Comparison of ENCODE assay signal across 15 cellular contexts in genomic region chr5:176775409-176775808, GRCh38. TPM values are rescaled to one million over a fixed set of nuclear protein-coding genes. Genes with fewer than 3 reads are reported as not detected.
"Had no signal": no experiment of that assay in that cellular context is flagged by ENCODE, and none has a peak within 500 bp of the region (broad histone marks: within the 10 kb centered on the region; RNA-seq: fewer than 3 reads in every experiment).

No MANE protein-coding gene starts in this region.

- H2AFZ ChIP-seq: hepatocyte had no signal

- H3K9me3 ChIP-seq: left ventricle myocardium inferior, prostate gland, suprapubic skin, upper lobe of left lung had no signal

- H3K36me3 ChIP-seq: left ventricle myocardium inferior, prostate gland, sigmoid colon, suprapubic skin, upper lobe of left lung had no signal

- FAIRE-seq: kidney had no signal

- H3K4me2 ChIP-seq: hepatocyte had no signal

- H3K27me3 ChIP-seq: upper lobe of left lung had no signal

- H3K79me2 ChIP-seq: hepatocyte had no signal

- H3K27ac ChIP-seq: hepatocyte, left ventricle myocardium inferior, prostate gland, sigmoid colon, suprapubic skin, upper lobe of left lung had no signal

- H3K4me1 ChIP-seq: prostate gland, sigmoid colon, suprapubic skin had no signal

- H3K4me3 ChIP-seq: hepatocyte, left ventricle myocardium inferior, prostate gland, sigmoid colon, suprapubic skin, upper lobe of left lung had no signal

- DNase-seq: activated CD4-positive, alpha-beta T cell treated with anti-CD3 and anti-CD28 coated beads, Interleukin-2, amount 50 U/mL, for 4 hours; activated naive CD4-positive, alpha-beta T cell treated with anti-CD3 and anti-CD28 coated beads for 36 hours; central memory CD4-positive, alpha-beta T cell; cortex of kidney; effector memory CD4-positive, alpha-beta T cell; left ventricle myocardium inferior; occipital lobe; stimulated activated naive CD4-positive, alpha-beta T cell treated with Interleukin-2 at 50 U/mL for 16 hours; T-helper 2 cell had no signal

RNA-seq across cellular contexts. Expression of gene UNC5A, which starts 35.0 kb away (rescaled TPM):
- total RNA-seq: activated naive CD4-positive, alpha-beta T cell treated with anti-CD3 and anti-CD28 coated beads for 36 hours; left ventricle myocardium inferior; sigmoid colon; suprapubic skin had no signal
